8 cellular contexts compared by ENCODE assay signal in genomic region chr7:121432486-121432885, GRCh38. TPM values are rescaled to one million over a fixed set of nuclear protein-coding genes. Genes with fewer than 3 reads are reported as not detected.
DNase-seq lines count a peak whose midpoint lies in the region; ATAC-seq, FAIRE-seq and TF ChIP-seq lines count a peak whose summit lies in the region.
"Not testable (repeated sequence)": the region's sequence is repeated elsewhere in the genome, so short reads cannot be mapped to it uniquely, and the experiment has no call there.

No MANE protein-coding gene starts in this region.

- not testable (repeated sequence) for H3K4me1 ChIP-seq in K562 (replicated peaks in 1 of 2; ENCODE audit: control insufficient read depth in 2 of 2, insufficient read depth in 2 of 2, low read length in 2 of 2)

- not testable (repeated sequence) for H3K4me3 ChIP-seq in K562

- H3K9me1 ChIP-seq in K562 (ENCODE audit: control insufficient read depth, insufficient read depth, low read length) = not testable (repeated sequence)

- FAIRE-seq in K562 (lab: Jason Lieb, UNC) = not testable (repeated sequence)

- not testable (repeated sequence) for H2AFZ ChIP-seq in K562 (ENCODE audit: low read depth, low read length)

- intact Hi-C loops in K562 (cut with micrococcal nuclease) = not testable (repeated sequence)

- TF ChIP-seq RAD21 in K562 (CRISPR knock-in tag; conservative IDR thresholded peaks at IDR 0.05 in 1 of 2, IDR thresholded peaks at IDR 0.05 in 1 of 2) = not testable (repeated sequence)

- H3K9me3 ChIP-seq in K562 (replicated peaks; ENCODE audit: control insufficient read depth, insufficient read depth, low read depth, low read length) = not testable (repeated sequence)

- not testable (repeated sequence) for H3K36me3 ChIP-seq in K562 (ENCODE audit: control insufficient read depth, insufficient read depth, low read length)

- not testable (repeated sequence) for TF ChIP-seq EP300 in K562 (IDR thresholded peaks at IDR 0.05; ENCODE audit: low read length)

- POLR2A ChIA-PET in K562 (lab: Yijun Ruan, JAX) = not testable (repeated sequence)

- not testable (repeated sequence) for TF ChIP-seq CTCF in GM20000 (IDR thresholded peaks at IDR 0.05; ENCODE audit: extremely low read depth, missing control alignments); K562 (IDR thresholded peaks at IDR 0.05 in 2 of 3, conservative IDR thresholded peaks at IDR 0.05 in 1 of 3; ENCODE audit: insufficient read depth in 2 of 3, low read depth in 1 of 3, low read length in 3 of 3)

- H3K9ac ChIP-seq in K562 (ENCODE audit: insufficient read depth in 1 of 2, low read depth in 2 of 2, low read length in 2 of 2) = not testable (repeated sequence)

- not testable (repeated sequence) for BruUV-seq in K562 (replicated peaks; lab: Mats Ljungman, UMichigan)

- 8% methylated on average over 4 of the region's 4 CpGs for WGBS in K562 (ENCODE audit: insufficient coverage, low coverage, missing lambda C conversion rate)

- not testable (repeated sequence) for TF ChIP-seq POLR2A in K562 (conservative IDR thresholded peaks at IDR 0.05)

- CTCF ChIA-PET in K562 (lab: Yijun Ruan, JAX; ENCODE audit: low intra/inter-chr PET ratio) = interaction anchor here (0.7 kb wide), 1 partner anchor 271 kb away, joined by 3 read pairs; no protein-coding TSS in a partner anchor

- not testable (repeated sequence) for H4K20me1 ChIP-seq in K562 (replicated peaks; ENCODE audit: control insufficient read depth, insufficient read depth, low read length)

- H3K27me3 ChIP-seq in K562 (ENCODE audit: control insufficient read depth in 2 of 2, insufficient read depth in 2 of 2, low read length in 2 of 2) = not testable (repeated sequence)

- peak; percentile 28 for DNase-seq in GM20000 (ENCODE audit: low spot score)
- DNase-seq in K562 (ENCODE audit: extremely low read depth in 1 of 4, low spot score in 3 of 4) = not testable (repeated sequence)

- in situ Hi-C loops in K562 (cut with MboI) = not testable (repeated sequence)

- not testable (repeated sequence) for H3K27ac ChIP-seq in K562 (ENCODE audit: extremely low read depth, low read depth, low read length)

- ATAC-seq in GM18502 (IDR thresholded peaks at IDR 0.05; ENCODE audit: poor library complexity, unreplicated experiment) (peak; percentile 80), GM18907 (IDR thresholded peaks at IDR 0.05; ENCODE audit: unreplicated experiment) (peak; percentile 67), GM21723 (IDR thresholded peaks at IDR 0.05; ENCODE audit: unreplicated experiment) (peak; percentile 84), HG02852 (IDR thresholded peaks at IDR 0.05; ENCODE audit: unreplicated experiment) (peak; percentile 71), HG03097 (IDR thresholded peaks at IDR 0.05; ENCODE audit: low FRiP score, unreplicated experiment) (peak; percentile 67), HG03442 (IDR thresholded peaks at IDR 0.05; ENCODE audit: unreplicated experiment) (peak; percentile 70)
- ATAC-seq in K562 = not testable (repeated sequence)

- H3K4me2 ChIP-seq in K562 (ENCODE audit: insufficient read depth, low read length) = not testable (repeated sequence)

- H3K79me2 ChIP-seq in K562 (ENCODE audit: control insufficient read depth, insufficient read depth, low read length) = not testable (repeated sequence)

TF ChIP-seq in K562, 482 proteins besides CTCF, POLR2A, EP300 and RAD21:
- TF ChIP-seq MCM7 (IDR thresholded peaks at IDR 0.05) = 0 out of 4 replicates have a peak, but pooled peaks of 1 of the 2 experiments have one; percentile 14
- 0 out of 2 replicates have a peak, but pooled peaks have one; percentile 13 for TF ChIP-seq ZNF512 (tag; IDR thresholded peaks at IDR 0.05)
TF ChIP-seq in K562: peak in this region for 2; not testable (repeated sequence) for 480.

RNA-seq across cellular contexts. Expression of gene FAM3C, which starts 36.4 kb away (rescaled TPM):
- 26.3 and 87.3 TPM in 2 replicates for total RNA-seq in K562 (2011; cell fraction: chromatin; rRNA removed; ENCODE audit: low replicate concordance)
- 13.7 and 17.5 TPM in 2 replicates for total RNA-seq in K562 (2011; cell fraction: nucleolus; rRNA removed)
- total RNA-seq in K562 (2011; cell fraction: nucleoplasm; rRNA removed) = 43.6 and 70.5 TPM in 2 replicates
- total RNA-seq in K562 (2014; rRNA removed) (24.7 and 36.2 TPM in 2 replicates), K562 (2014; rRNA removed; fragmentation: Illumina TruSeq; extraction: Trizol) (30.0 and 34.6 TPM in 2 replicates), K562 (2015; rRNA removed; fragmentation: Illumina TruSeq; extraction: Trizol) (26.9 and 27.2 TPM in 2 replicates), K562 (2021) (30.2 and 30.7 TPM in 2 replicates)
- polyA plus RNA-seq in K562 (2011; rRNA removed) (21.2 and 37.2 TPM in 2 replicates), K562 (2014; fragmentation: Illumina TruSeq; extraction: Trizol) (33.5 and 40.5 TPM in 2 replicates), K562 (2014; fragmentation: Nextera tagmentation; extraction: Ambion mirVana) (10 to 100 TPM; 10.6 to 13.1 TPM), K562 (2014; rRNA removed) (36.7 and 42.6 TPM in 2 replicates)
- 3.3 and 9.0 TPM in 2 replicates for polyA plus RNA-seq in K562 (2011; cell fraction: cytosol; rRNA removed)
- 15.5 and 18.9 TPM in 2 replicates for polyA plus RNA-seq in K562 (2011; cell fraction: nucleus; rRNA removed)
- polyA plus RNA-seq in K562 (2012) = 33.9 and 36.5 TPM in 2 replicates
- polyA minus RNA-seq in K562 (2011; rRNA and poly(A)+ RNA removed) = 25.7 and 29.3 TPM in 2 replicates
- polyA minus RNA-seq in K562 (2011; cell fraction: cytosol; rRNA and poly(A)+ RNA removed) = 5.5 and 7.5 TPM in 2 replicates
- 38.0 and 55.6 TPM in 2 replicates for polyA minus RNA-seq in K562 (2011; cell fraction: nucleus; rRNA and poly(A)+ RNA removed)
